8 cellular contexts compared by ENCODE assay signal in the genomic region with DNA sequence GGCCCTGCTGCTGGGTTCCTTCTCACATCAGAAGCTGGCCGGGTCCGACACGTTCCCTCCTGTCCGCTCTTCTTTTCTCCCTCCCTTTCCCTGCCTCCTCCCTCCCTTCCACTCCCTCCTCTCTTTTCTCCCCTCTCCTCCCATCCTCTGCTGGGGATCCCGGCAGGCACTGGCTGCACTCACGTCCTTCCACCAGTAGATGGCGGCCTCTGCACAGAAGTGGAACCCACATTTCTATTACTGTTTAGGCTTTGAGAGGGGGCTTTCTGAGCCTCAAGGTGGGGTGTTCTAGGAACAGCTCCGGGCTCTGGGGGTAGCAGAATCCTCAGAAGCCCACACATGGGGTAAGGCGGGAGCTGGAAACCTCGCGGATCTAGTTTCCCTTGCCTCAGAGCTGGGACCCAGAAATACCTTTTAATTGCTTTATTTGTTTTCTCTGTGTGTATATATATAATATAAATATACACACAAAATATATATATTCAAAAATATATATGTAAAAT.
DNase-seq lines count a peak whose midpoint lies in the region; ATAC-seq and TF ChIP-seq lines count a peak whose summit lies in the region.

No MANE protein-coding gene starts in this region.

- intact Hi-C loops in tibial artery (cut with DNase I; ENCODE audit: low total_unique reads) = no loop called here

- no peaks in the 10 kb centered on the region for H4K20me1 ChIP-seq in MM.1S (ENCODE audit: insufficient read depth, low read length)

- H3K9ac ChIP-seq in MM.1S (ENCODE audit: low read length) = no peak overlapping the region

- H3K4me2 ChIP-seq in MM.1S (ENCODE audit: low read depth, low read length) = no peak overlapping the region

- no peaks in the 10 kb centered on the region for H3K36me3 ChIP-seq in MM.1S (replicated peaks; ENCODE audit: insufficient read depth, low read length)
- no peaks in the 10 kb centered on the region for H3K36me3 ChIP-seq in tibial artery

- no peaks in the 10 kb centered on the region for H3K36me3 Mint-ChIP-seq in naive B cell

- peak; percentile 92 for TF ChIP-seq CTCF in MM.1S (IDR thresholded peaks at IDR 0.05; ENCODE audit: low read length)
- peak; percentile 48 to 84 for TF ChIP-seq CTCF in tibial artery (IDR thresholded peaks at IDR 0.05)

- H3K27ac Mint-ChIP-seq in naive B cell = no peak overlapping the region

- H3K4me3 ChIP-seq in MM.1S (ENCODE audit: low read length) (no peak overlapping the region), tibial artery (no peak overlapping the region)

- no peaks in the 10 kb centered on the region for H3F3A ChIP-seq in MM.1S (ENCODE audit: insufficient read depth, low read length)

- peak; percentile 52 to 69 for DNase-seq in NCI-H446 (lab: John Stamatoyannopoulos, UW)
- DNase-seq in NCI-H446 treated with DMSO at 0.1 percent for 48 hours (lab: John Stamatoyannopoulos, UW) = no peak
- DNase-seq in MM.1S = peak; percentile 17
- DNase-seq in activated CD4-positive, alpha-beta T cell treated with anti-CD3 and anti-CD28 coated beads for 48 hours = peak; percentile 56
- DNase-seq in effector CD8-positive, alpha-beta T cell (lab: John Stamatoyannopoulos, UW) = peak; percentile 2
- DNase-seq in naive B cell = peak; percentile 10
- peak in 1 of 2 donors; percentile 35 for DNase-seq in tibial artery
- no peak for DNase-seq in 8988T

- H3K9me2 ChIP-seq in MM.1S (replicated peaks; ENCODE audit: insufficient read depth, low read length) = no peaks in the 10 kb centered on the region

- no peak overlapping the region for H2AFZ ChIP-seq in MM.1S (ENCODE audit: low read length)

- H3K79me2 ChIP-seq in MM.1S (ENCODE audit: low read length) = no peaks in the 10 kb centered on the region

- H3K9me3 Mint-ChIP-seq in naive B cell = no peaks in the 10 kb centered on the region

- H3K9me3 ChIP-seq in MM.1S (replicated peaks; ENCODE audit: insufficient read depth, low read length) = no peaks in the 10 kb centered on the region
- no peaks in the 10 kb centered on the region for H3K9me3 ChIP-seq in tibial artery

- no peak overlapping the region for H3K4me3 Mint-ChIP-seq in naive B cell

- H3K4me1 ChIP-seq in MM.1S (ENCODE audit: low read length) = no peaks in the 10 kb centered on the region
- peaks cover 0 to 7% (median 0%) of the 10 kb centered on the region in 4 donors for H3K4me1 ChIP-seq in tibial artery

- no peaks in the 10 kb centered on the region for H3K4me1 Mint-ChIP-seq in naive B cell

- no peak for ATAC-seq in naive B cell (ENCODE audit: low read depth in 2 of 2)

- peaks cover 15 to 49% (median 16%) of the 10 kb centered on the region in 3 donors for H3K27me3 Mint-ChIP-seq in naive B cell

- peaks cover 73% of the 10 kb centered on the region for H3K27me3 ChIP-seq in MM.1S (replicated peaks; ENCODE audit: insufficient read depth, low read length)
- H3K27me3 ChIP-seq in tibial artery = peaks cover 0 to 45% of the 10 kb centered on the region in 2 donors

- H3K27ac ChIP-seq in MM.1S (ENCODE audit: low read length) = no peak overlapping the region
- H3K27ac ChIP-seq in tibial artery = no peak overlapping the region

Comparison
In these comparisons a context has a peak if more than half of its experiments do, and no peak if none do; other contexts are left out.
1. DNase-seq: peak in NCI-H446 (2 of 2), MM.1S (single experiment), activated CD4-positive, alpha-beta T cell treated with anti-CD3 and anti-CD28 coated beads for 48 hours (single experiment), effector CD8-positive, alpha-beta T cell (single experiment) and naive B cell (single experiment); none in NCI-H446 treated with DMSO at 0.1 percent for 48 hours (single experiment) and 8988T (single experiment).